In genomic region chr16:22888791-22889190, GRCh38 we compare ENCODE assay signal across 24 cellular contexts.
A peak's percentile ranks its signal among the peaks of the same experiment; 100 is the strongest.
DNase-seq lines count a peak whose midpoint lies in the region; ATAC-seq, FAIRE-seq and TF ChIP-seq lines count a peak whose summit lies in the region.
"Had no signal": no experiment of that assay in that cellular context is flagged by ENCODE, and none has a peak within 500 bp of the region (broad histone marks: within the 10 kb centered on the region; RNA-seq: fewer than 3 reads in every experiment).

No MANE protein-coding gene starts in this region.

- WGBS in GM23248 (ENCODE audit: low coverage in 1 of 2, low lambda C conversion rate in 2 of 2, missing lambda C conversion rate in 2 of 2), 2 experiments: 63 to 66% methylated on average over 4 of the region's 4 CpGs
- 2% methylated on average over 4 of the region's 4 CpGs for WGBS in K562 (ENCODE audit: insufficient coverage, low coverage, missing lambda C conversion rate)
- 42% methylated on average over 4 of the region's 4 CpGs for WGBS in aorta, 2 donors

- no peaks in the 10 kb centered on the region for H3K9me2 ChIP-seq in GM23248 (ENCODE audit: insufficient read depth)

- TF ChIP-seq EP300 in Ishikawa (IDR thresholded peaks at IDR 0.05; ENCODE audit: borderline replicate concordance): no peak
- TF ChIP-seq EP300 in K562 (IDR thresholded peaks at IDR 0.05; ENCODE audit: low read length): no peak

- in situ Hi-C loops in GM23248 (cut with MboI): no loop called here
- in situ Hi-C loops in K562 (cut with MboI): no loop called here

- H3K4me1 ChIP-seq in GM23248 (ENCODE audit: insufficient read depth) (no peaks in the 10 kb centered on the region), K562 (replicated peaks in 1 of 2; ENCODE audit: control insufficient read depth in 2 of 2, insufficient read depth in 2 of 2, low read length in 2 of 2) (no peaks in the 10 kb centered on the region), aorta (ENCODE audit: control insufficient read depth in 1 of 2, insufficient read depth in 2 of 2, low read length in 2 of 2) (no peaks in the 10 kb centered on the region)
- H3K4me1 ChIP-seq: Caco-2, parathyroid adenoma, spleen, transverse colon had no signal

- intact Hi-C loops in K562 (cut with micrococcal nuclease): no loop called here
- intact Hi-C loops in aorta (cut with DNase I): no loop called here

- no peaks in the 10 kb centered on the region for H3K9me1 ChIP-seq in K562 (ENCODE audit: control insufficient read depth, insufficient read depth, low read length)

- H3K36me3 ChIP-seq in GM23248 (ENCODE audit: low read depth) (no peaks in the 10 kb centered on the region), K562 (ENCODE audit: control insufficient read depth, insufficient read depth, low read length) (no peaks in the 10 kb centered on the region), aorta (ENCODE audit: control insufficient read depth in 1 of 2, insufficient read depth in 2 of 2, low read length in 1 of 2) (no peaks in the 10 kb centered on the region)
- H3K36me3 ChIP-seq: spleen, transverse colon had no signal

- no peak for FAIRE-seq in K562 (lab: Jason Lieb, UNC)
- FAIRE-seq: astrocyte had no signal

- DNase-seq in GM23248: peak; percentile 14
- DNase-seq in K562 (ENCODE audit: extremely low read depth in 1 of 4, low spot score in 3 of 4): no peak
- DNase-seq in lung microvascular endothelial cell (ENCODE audit: low read depth in 2 of 2): peak; percentile 7 to 8
- no peak for DNase-seq in aorta
- DNase-seq: activated T-cell treated with anti-CD3 and anti-CD28 coated beads for 4 hours; C1 segment of cervical spinal cord; Caco-2; central memory CD4-positive, alpha-beta T cell; DMS79; dorsolateral prefrontal cortex; kidney glomerular epithelial cell; NCI-H1105 treated with DMSO at 0.1 percent for 48 hours; NCI-H2029 treated with DMSO at 0.1 percent for 48 hours; NCI-H69; right cardiac atrium; RPMI8226; spleen; T-helper 17 cell; transverse colon had no signal

- no peak overlapping the region for H2AFZ ChIP-seq in GM23248
- H2AFZ ChIP-seq in K562 (ENCODE audit: low read depth, low read length): no peak overlapping the region
- H2AFZ ChIP-seq: parathyroid adenoma had no signal

- TF ChIP-seq CTCF in K562 (IDR thresholded peaks at IDR 0.05 in 2 of 3, conservative IDR thresholded peaks at IDR 0.05 in 1 of 3; ENCODE audit: insufficient read depth in 2 of 3, low read depth in 1 of 3, low read length in 3 of 3): no peak

- CTCF ChIA-PET in K562 (lab: Yijun Ruan, JAX; ENCODE audit: low intra/inter-chr PET ratio): no interaction called here

- no peak for ATAC-seq in K562
- no peak for ATAC-seq in HG02759 (IDR thresholded peaks at IDR 0.05; ENCODE audit: unreplicated experiment)
- ATAC-seq in GM19395 (IDR thresholded peaks at IDR 0.05; ENCODE audit: unreplicated experiment): no peak
- no peak for ATAC-seq in aorta (ENCODE audit: low FRiP score)
- ATAC-seq: right cardiac atrium, T-helper 17 cell had no signal

- no peak overlapping the region for H3K27ac ChIP-seq in GM23248
- no peak overlapping the region for H3K27ac ChIP-seq in K562 (ENCODE audit: extremely low read depth, low read depth, low read length)
- no peak overlapping the region for H3K27ac ChIP-seq in aorta (ENCODE audit: low read depth in 1 of 2, low read length in 2 of 2)
- H3K27ac ChIP-seq: dorsolateral prefrontal cortex, parathyroid adenoma, spleen, transverse colon had no signal

- H3K27me3 ChIP-seq in GM23248 (replicated peaks; ENCODE audit: insufficient read depth) (no peaks in the 10 kb centered on the region), K562 (ENCODE audit: control insufficient read depth in 2 of 2, insufficient read depth in 2 of 2, low read length in 2 of 2) (no peaks in the 10 kb centered on the region; a peak in 1 of 5 replicates), aorta (ENCODE audit: control insufficient read depth in 1 of 2, insufficient read depth in 2 of 2, low read length in 1 of 2) (no peaks in the 10 kb centered on the region)

- no peak overlapping the region for H3K4me2 ChIP-seq in GM23248 (ENCODE audit: unreplicated experiment)
- H3K4me2 ChIP-seq in K562 (ENCODE audit: insufficient read depth, low read length): no peak overlapping the region

- H3K79me2 ChIP-seq in GM23248 (ENCODE audit: insufficient read depth) (no peaks in the 10 kb centered on the region), K562 (ENCODE audit: control insufficient read depth, insufficient read depth, low read length) (no peaks in the 10 kb centered on the region)
- H3K79me2 ChIP-seq: parathyroid adenoma had no signal

- H3K9me3 ChIP-seq in GM23248 (ENCODE audit: low read depth) (no peaks in the 10 kb centered on the region), K562 (replicated peaks; ENCODE audit: control insufficient read depth, insufficient read depth, low read depth, low read length) (no peaks in the 10 kb centered on the region), aorta (ENCODE audit: control insufficient read depth, low read length) (no peaks in the 10 kb centered on the region)
- H3K9me3 ChIP-seq: Caco-2, spleen, transverse colon had no signal

- TF ChIP-seq POLR2A in K562 (conservative IDR thresholded peaks at IDR 0.05): no peak

- TF ChIP-seq RAD21 in Ishikawa (IDR thresholded peaks at IDR 0.05; ENCODE audit: low read depth): no peak
- no peak for TF ChIP-seq RAD21 in K562 (CRISPR knock-in tag; conservative IDR thresholded peaks at IDR 0.05 in 1 of 2, IDR thresholded peaks at IDR 0.05 in 1 of 2)

- no peak overlapping the region for H3K4me3 ChIP-seq in GM23248
- no peak overlapping the region for H3K4me3 ChIP-seq in K562
- no peak overlapping the region for H3K4me3 ChIP-seq in aorta (ENCODE audit: low read length in 2 of 2)
- H3K4me3 ChIP-seq: dorsolateral prefrontal cortex, spleen, transverse colon had no signal

- no peaks in the 10 kb centered on the region for H3F3A ChIP-seq in GM23248 (ENCODE audit: insufficient read depth)

- BruUV-seq in K562 (replicated peaks; lab: Mats Ljungman, UMichigan): no TSS peak

- POLR2A ChIA-PET in K562 (lab: Yijun Ruan, JAX): no interaction called here

- H3K9ac ChIP-seq in GM23248: no peak overlapping the region
- H3K9ac ChIP-seq in K562 (ENCODE audit: insufficient read depth in 1 of 2, low read depth in 2 of 2, low read length in 2 of 2): no peak overlapping the region
- H3K9ac ChIP-seq: parathyroid adenoma had no signal

- H4K20me1 ChIP-seq in GM23248 (ENCODE audit: insufficient read depth) (no peaks in the 10 kb centered on the region), K562 (replicated peaks; ENCODE audit: control insufficient read depth, insufficient read depth, low read length) (no peaks in the 10 kb centered on the region)

TF ChIP-seq in Ishikawa, 13 proteins besides CTCF, POLR2A, EP300 and RAD21:
- TF ChIP-seq, protein P1, sequence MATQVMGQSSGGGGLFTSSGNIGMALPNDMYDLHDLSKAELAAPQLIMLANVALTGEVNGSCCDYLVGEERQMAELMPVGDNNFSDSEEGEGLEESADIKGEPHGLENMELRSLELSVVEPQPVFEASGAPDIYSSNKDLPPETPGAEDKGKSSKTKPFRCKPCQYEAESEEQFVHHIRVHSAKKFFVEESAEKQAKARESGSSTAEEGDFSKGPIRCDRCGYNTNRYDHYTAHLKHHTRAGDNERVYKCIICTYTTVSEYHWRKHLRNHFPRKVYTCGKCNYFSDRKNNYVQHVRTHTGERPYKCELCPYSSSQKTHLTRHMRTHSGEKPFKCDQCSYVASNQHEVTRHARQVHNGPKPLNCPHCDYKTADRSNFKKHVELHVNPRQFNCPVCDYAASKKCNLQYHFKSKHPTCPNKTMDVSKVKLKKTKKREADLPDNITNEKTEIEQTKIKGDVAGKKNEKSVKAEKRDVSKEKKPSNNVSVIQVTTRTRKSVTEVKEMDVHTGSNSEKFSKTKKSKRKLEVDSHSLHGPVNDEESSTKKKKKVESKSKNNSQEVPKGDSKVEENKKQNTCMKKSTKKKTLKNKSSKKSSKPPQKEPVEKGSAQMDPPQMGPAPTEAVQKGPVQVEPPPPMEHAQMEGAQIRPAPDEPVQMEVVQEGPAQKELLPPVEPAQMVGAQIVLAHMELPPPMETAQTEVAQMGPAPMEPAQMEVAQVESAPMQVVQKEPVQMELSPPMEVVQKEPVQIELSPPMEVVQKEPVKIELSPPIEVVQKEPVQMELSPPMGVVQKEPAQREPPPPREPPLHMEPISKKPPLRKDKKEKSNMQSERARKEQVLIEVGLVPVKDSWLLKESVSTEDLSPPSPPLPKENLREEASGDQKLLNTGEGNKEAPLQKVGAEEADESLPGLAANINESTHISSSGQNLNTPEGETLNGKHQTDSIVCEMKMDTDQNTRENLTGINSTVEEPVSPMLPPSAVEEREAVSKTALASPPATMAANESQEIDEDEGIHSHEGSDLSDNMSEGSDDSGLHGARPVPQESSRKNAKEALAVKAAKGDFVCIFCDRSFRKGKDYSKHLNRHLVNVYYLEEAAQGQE (IDR thresholded peaks at IDR 0.05; ENCODE audit: low read depth): peak; percentile 83
- TF ChIP-seq TCF12 (IDR thresholded peaks at IDR 0.05; ENCODE audit: low read depth): no peak

TF ChIP-seq in K562, 482 proteins besides CTCF, POLR2A, EP300 and RAD21:
- TF ChIP-seq CBX2 (IDR thresholded peaks at IDR 0.05; ENCODE audit: insufficient read depth, low read length, poor library complexity, severe bottlenecking) (no peak), NFE2 (IDR thresholded peaks at IDR 0.05; ENCODE audit: low read depth) (no peak), KLF6 (CRISPR knock-in tag; IDR thresholded peaks at IDR 0.05; ENCODE audit: borderline replicate concordance) (no peak), EHMT2 (IDR thresholded peaks at IDR 0.05) (peak; percentile 69), KDM1A (IDR thresholded peaks at IDR 0.05) (no peak)

Comparison
In these comparisons a context has a peak if more than half of its experiments do, and no peak if none do; other contexts are left out.
1. DNase-seq: peak in GM23248 (single experiment) and lung microvascular endothelial cell (2 of 2); none in K562 (0 of 4) and aorta (0 of 2).